ENCODE assay signal across 9 cellular contexts in the genomic region with DNA sequence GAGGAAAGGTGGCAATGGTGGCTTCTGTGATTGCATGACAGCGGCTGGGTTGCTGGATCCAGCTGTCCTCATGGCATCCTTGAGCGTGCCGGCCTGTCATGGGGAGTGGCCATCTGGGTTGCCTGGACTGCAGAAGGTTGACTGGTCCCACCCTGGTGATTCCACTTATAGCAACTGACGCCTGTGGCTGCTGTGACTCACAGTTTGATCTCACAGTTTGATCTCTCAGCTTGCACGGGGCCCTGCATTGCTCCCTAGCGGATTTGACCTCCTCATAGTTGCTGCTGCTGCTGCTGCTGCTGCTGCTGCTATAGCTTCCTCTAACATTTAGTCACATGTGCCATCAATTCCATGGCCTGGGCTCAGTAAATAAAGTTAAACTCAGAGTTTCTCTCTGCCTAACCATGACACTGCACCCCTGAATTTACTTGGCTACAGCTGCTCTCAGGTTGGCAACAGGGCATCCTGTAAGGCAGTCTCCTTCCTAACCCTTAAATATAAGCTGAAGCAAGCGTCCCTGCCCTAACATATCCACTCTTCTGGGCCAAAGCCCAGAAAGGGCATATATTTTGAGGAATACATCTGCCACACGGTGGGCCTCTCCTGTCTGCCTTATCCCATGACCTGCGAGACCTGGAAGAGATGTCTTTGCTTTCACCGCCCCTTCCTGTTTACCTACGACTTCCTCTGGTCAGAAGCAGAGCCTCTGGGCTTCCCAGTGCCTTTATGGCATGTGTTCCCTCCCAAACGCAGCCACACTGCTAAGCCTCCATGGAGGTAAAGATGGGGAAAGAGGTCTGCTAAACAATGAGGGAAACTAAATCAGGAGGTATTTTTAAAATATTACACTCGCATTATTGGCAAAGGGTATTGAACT. TPM values are rescaled to one million over a fixed set of nuclear protein-coding genes. Genes with fewer than 3 reads are reported as not detected.
A peak's percentile ranks its signal among the peaks of the same experiment; 100 is the strongest.
DNase-seq lines count a peak whose midpoint lies in the region; ATAC-seq and TF ChIP-seq lines count a peak whose summit lies in the region.
"Had no signal": no experiment of that assay in that cellular context is flagged by ENCODE, and none has a peak within 500 bp of the region (broad histone marks: within the 10 kb centered on the region; RNA-seq: fewer than 3 reads in every experiment).

No MANE protein-coding gene starts in this region.

- WGBS in psoas muscle, 3 donors: 50 to 59% (median 57%) methylated on average over 13 of the region's 13 CpGs

- H3K27me3 ChIP-seq in psoas muscle (ENCODE audit: insufficient read depth in 3 of 3, low read length in 2 of 3): peaks cover 0 to 3% (median 0%) of the 10 kb centered on the region in 3 donors

- DNase-seq in GM03348 (ENCODE audit: low spot score): peak; percentile 92
- DNase-seq in OCI-M1 (lab: John Stamatoyannopoulos, UW): peak; percentile 82
- DNase-seq in fibroblast of gingiva (ENCODE audit: low read depth): peak; percentile 87
- peak; percentile 46 to 48 for DNase-seq in psoas muscle
- no peak for DNase-seq in amygdala (lab: John Stamatoyannopoulos, UW)
- DNase-seq in NK-92 (lab: John Stamatoyannopoulos, UW; ENCODE audit: unreplicated experiment): no peak
- DNase-seq in T-helper 1 cell: no peak
- DNase-seq: activated CD4-positive, alpha-beta memory T cell treated with anti-CD3 and anti-CD28 coated beads for 36 hours had no signal

- intact Hi-C loops in psoas muscle (cut with DNase I): no loop called here

- H3K27ac ChIP-seq in psoas muscle: no peak overlapping the region

- no peaks in the 10 kb centered on the region for H3K4me1 ChIP-seq in psoas muscle

- peak; percentile 81 to 100 (median 88) for ATAC-seq in psoas muscle
- ATAC-seq in HG02852 (IDR thresholded peaks at IDR 0.05; ENCODE audit: unreplicated experiment): no peak

- no peak overlapping the region for H3K4me3 ChIP-seq in psoas muscle

- H3K36me3 ChIP-seq in psoas muscle (ENCODE audit: insufficient read depth in 1 of 2, low read depth in 1 of 2): no peaks in the 10 kb centered on the region

- no peaks in the 10 kb centered on the region for H3K9me3 ChIP-seq in psoas muscle

- no peak for TF ChIP-seq CTCF in psoas muscle (IDR thresholded peaks at IDR 0.05)

RNA-seq across cellular contexts. Expression of gene HECW2, which starts 8.3 kb away (rescaled TPM):
- 10 to 100 TPM in 1 of 4 donors, 1 to 10 TPM in 3; 1.5 to 10.8 (median 3.0) TPM for total RNA-seq in psoas muscle
- polyA plus RNA-seq in psoas muscle: 1 to 10 TPM in 1 of 3 donors, under 1 TPM in 2; 0.27 to 1.3 (median 0.51) TPM

RNA-seq across cellular contexts. Expression of gene CCDC150, which starts 37.8 kb away (rescaled TPM):
- 1 to 10 TPM in 1 of 4 donors, under 1 TPM in 2, not detected in 1; 0.36 to 1.4 (median 0.56) TPM for total RNA-seq in psoas muscle
- under 1 TPM; 0.13 to 0.94 (median 0.34) TPM for polyA plus RNA-seq in psoas muscle

Comparison
In these comparisons a context has a peak if more than half of its experiments do, and no peak if none do; other contexts are left out.
1. DNase-seq: peak in GM03348 (single experiment), OCI-M1 (single experiment), fibroblast of gingiva (single experiment) and psoas muscle (2 of 2); none in amygdala (0 of 56), NK-92 (single experiment) and T-helper 1 cell (0 of 5).